ENCODE assay signal across 8 cellular contexts in genomic region chr5:128905225-128906110, GRCh38. TPM values are rescaled to one million over a fixed set of nuclear protein-coding genes. Genes with fewer than 3 reads are reported as not detected.
DNase-seq lines count a peak whose midpoint lies in the region; ATAC-seq, FAIRE-seq and TF ChIP-seq lines count a peak whose summit lies in the region.

No MANE protein-coding gene starts in this region.

- no peaks in the 10 kb centered on the region for H3K79me2 ChIP-seq in trophoblast cell (ENCODE audit: control insufficient read depth, insufficient read depth, low read length, poor library complexity)

- no peak overlapping the region for H2BK120ac ChIP-seq in trophoblast cell (ENCODE audit: insufficient read depth, low read length, poor library complexity)

- no CpG with 5 or more reads among the region's 5 CpGs for WGBS in trophoblast cell (ENCODE audit: extremely low coverage, insufficient coverage, insufficient read length)

- no peak overlapping the region for H3K4me3 ChIP-seq in trophoblast cell (ENCODE audit: low read depth, low read length)

- H2BK5ac ChIP-seq in trophoblast cell (ENCODE audit: low read depth, low read length, poor library complexity) = no peak overlapping the region

- no peak overlapping the region for H3K9ac ChIP-seq in trophoblast cell (ENCODE audit: low read length)

- H2BK12ac ChIP-seq in trophoblast cell (ENCODE audit: low read length) = no peak overlapping the region

- no peaks in the 10 kb centered on the region for H3K36me3 Mint-ChIP-seq in activated CD4-positive, alpha-beta memory T cell treated with anti-CD3 and anti-CD28 coated beads, Interleukin-2, amount 10 ng/mL, durations not matched to agents 7 days and 5 days (ENCODE audit: low read depth)

- H4K8ac ChIP-seq in trophoblast cell (ENCODE audit: low read depth, low read length) = no peak overlapping the region

- POLR2A ChIA-PET in activated CD4-positive, alpha-beta memory T cell treated with anti-CD3 and anti-CD28 coated beads, Interleukin-2, amount 10 ng/mL, durations not matched to agents 7 days and 5 days (lab: Charles Lee) = no interaction called here

- H2AFZ ChIP-seq in trophoblast cell (ENCODE audit: insufficient read depth, low read length, poor library complexity) = no peak overlapping the region

- DNase-seq in D721Med (ENCODE audit: insufficient read length, low spot score) = peak; percentile 14
- peak; percentile 11 for DNase-seq in NCI-H345 (lab: John Stamatoyannopoulos, UW)
- DNase-seq in activated CD4-positive, alpha-beta memory T cell treated with anti-CD3 and anti-CD28 coated beads, Interleukin-2, amount 10 ng/mL, durations not matched to agents 7 days and 5 days = peak; percentile 30
- peak; percentile 3 to 17 for DNase-seq in frontal cortex (ENCODE audit: low spot score in 2 of 2)
- peak; percentile 51 to 90 for DNase-seq in trophoblast cell
- no peak for DNase-seq in GOT3 (lab: John Stamatoyannopoulos, UW)

- FAIRE-seq in D721Med (lab: Jason Lieb, UNC) (peak; percentile 75), frontal cortex (lab: Jason Lieb, UNC) (peak; percentile 97)

- no peak overlapping the region for H4K91ac ChIP-seq in trophoblast cell (ENCODE audit: low read depth, low read length)

- H3K23ac ChIP-seq in trophoblast cell (ENCODE audit: low read length) = no peak overlapping the region

- H3K4me1 Mint-ChIP-seq in activated CD4-positive, alpha-beta memory T cell treated with anti-CD3 and anti-CD28 coated beads, Interleukin-2, amount 10 ng/mL, durations not matched to agents 7 days and 5 days = no peaks in the 10 kb centered on the region

- no peak overlapping the region for H3K27ac Mint-ChIP-seq in activated CD4-positive, alpha-beta memory T cell treated with anti-CD3 and anti-CD28 coated beads, Interleukin-2, amount 10 ng/mL, durations not matched to agents 7 days and 5 days

- CTCF ChIA-PET in activated CD4-positive, alpha-beta memory T cell treated with anti-CD3 and anti-CD28 coated beads, Interleukin-2, amount 10 ng/mL, durations not matched to agents 7 days and 5 days (lab: Charles Lee) = interaction anchor here (0.7 to 1.6 kb wide), 3 partner anchors 21 to 228 kb away, joined by 3 to 5 read pairs (median 4); no protein-coding TSS in a partner anchor

- H3K27ac ChIP-seq in trophoblast cell (ENCODE audit: low read depth, low read length) = no peak overlapping the region

- H3K36me3 ChIP-seq in trophoblast cell (ENCODE audit: control insufficient read depth in 1 of 2, insufficient read depth in 2 of 2, low read length in 2 of 2) = no peaks in the 10 kb centered on the region

- no peaks in the 10 kb centered on the region for H3K9me3 Mint-ChIP-seq in activated CD4-positive, alpha-beta memory T cell treated with anti-CD3 and anti-CD28 coated beads, Interleukin-2, amount 10 ng/mL, durations not matched to agents 7 days and 5 days

- H2AK5ac ChIP-seq in trophoblast cell (ENCODE audit: low read length) = no peak overlapping the region

- H4K12ac ChIP-seq in trophoblast cell (ENCODE audit: low read depth, low read length) = no peak overlapping the region

- no peak overlapping the region for H3K4me3 Mint-ChIP-seq in activated CD4-positive, alpha-beta memory T cell treated with anti-CD3 and anti-CD28 coated beads, Interleukin-2, amount 10 ng/mL, durations not matched to agents 7 days and 5 days

- H3K4ac ChIP-seq in trophoblast cell (ENCODE audit: low read depth, low read length) = no peak overlapping the region

- TF ChIP-seq CTCF in D721Med (IDR thresholded peaks at IDR 0.05; ENCODE audit: insufficient read depth, missing control alignments) = peak; percentile 86

- no peaks in the 10 kb centered on the region for H3K4me1 ChIP-seq in trophoblast cell (ENCODE audit: control insufficient read depth in 1 of 2, insufficient read depth in 2 of 2, low read length in 2 of 2)

- peaks cover 2% of the 10 kb centered on the region for H3K27me3 Mint-ChIP-seq in activated CD4-positive, alpha-beta memory T cell treated with anti-CD3 and anti-CD28 coated beads, Interleukin-2, amount 10 ng/mL, durations not matched to agents 7 days and 5 days

- peak; percentile 92 for ATAC-seq in GM18909 (IDR thresholded peaks at IDR 0.05; ENCODE audit: poor library complexity, unreplicated experiment)
- ATAC-seq in HG03064 (IDR thresholded peaks at IDR 0.05; ENCODE audit: low read depth, unreplicated experiment) = peak; percentile 85

- H3K79me1 ChIP-seq in trophoblast cell (ENCODE audit: low read length) = no peaks in the 10 kb centered on the region

- no peak overlapping the region for H3K14ac ChIP-seq in trophoblast cell (ENCODE audit: low read length)

- H3K4me2 ChIP-seq in trophoblast cell (ENCODE audit: low read length) = no peak overlapping the region

- no peak overlapping the region for H3K18ac ChIP-seq in trophoblast cell (ENCODE audit: low read length)

- H3K27me3 ChIP-seq in trophoblast cell (ENCODE audit: insufficient read depth, low read length) = no peaks in the 10 kb centered on the region

- H3K9me3 ChIP-seq in trophoblast cell (ENCODE audit: insufficient read depth, low read depth, low read length) = no peaks in the 10 kb centered on the region

RNA-seq across cellular contexts. Expression of gene SLC27A6, which starts 59.8 kb away (rescaled TPM):
- not detected for total RNA-seq in activated CD4-positive, alpha-beta memory T cell treated with anti-CD3 and anti-CD28 coated beads, Interleukin-2, amount 10 ng/mL, durations not matched to agents 7 days and 5 days
- total RNA-seq in frontal cortex = 2.0 TPM
- polyA plus RNA-seq in trophoblast cell (2013) = 10.7 and 11.1 TPM in 2 replicates
